Comparison of ENCODE assay signal across 8 cellular contexts in the genomic region with DNA sequence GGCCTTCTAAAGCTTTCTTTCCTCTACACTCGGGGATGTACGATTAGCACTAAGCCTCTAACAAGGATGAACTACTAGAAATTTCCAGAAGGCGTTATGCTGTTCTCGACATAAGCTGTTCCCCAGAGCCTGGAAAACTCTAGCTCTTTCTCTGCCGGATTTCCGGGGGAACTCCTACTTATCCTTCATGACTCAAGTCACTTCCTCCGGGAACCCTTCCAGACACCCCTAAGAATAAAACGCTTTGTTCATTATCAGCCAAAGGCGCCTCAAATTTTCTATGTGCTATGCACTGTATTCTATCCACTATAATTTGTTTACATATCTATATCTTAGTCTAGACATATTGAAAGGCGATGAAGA. TPM values are rescaled to one million over a fixed set of nuclear protein-coding genes. Genes with fewer than 3 reads are reported as not detected.
DNase-seq lines count a peak whose midpoint lies in the region; ATAC-seq and TF ChIP-seq lines count a peak whose summit lies in the region.

No MANE protein-coding gene starts in this region.

- peak in 2 of 5 donors; percentile 14 to 30 for DNase-seq in CD8-positive, alpha-beta memory T cell
- peak; percentile 83 for DNase-seq in activated effector memory CD4-positive, alpha-beta T cell treated with anti-CD3 and anti-CD28 coated beads, Interleukin-2, amount 50 U/mL, for 16 hours
- peak; percentile 11 for DNase-seq in neural progenitor cell (ENCODE audit: low spot score)
- no peak for DNase-seq in DMS153 treated with DMSO at 0.1 percent for 48 hours (lab: John Stamatoyannopoulos, UW; ENCODE audit: unreplicated experiment)
- no peak for DNase-seq in NCI-H1694 (lab: John Stamatoyannopoulos, UW)

- ATAC-seq in gastroesophageal sphincter, result peak; percentile 42
- no peak for ATAC-seq in GM21528 (IDR thresholded peaks at IDR 0.05; ENCODE audit: low FRiP score, unreplicated experiment)

- TF ChIP-seq CTCF in gastroesophageal sphincter (IDR thresholded peaks at IDR 0.05) (no peak), neural progenitor cell (IDR thresholded peaks at IDR 0.05) (no peak)

- H3K9ac ChIP-seq in HUES64 (ENCODE audit: low read depth, low read length) (peak overlapping the region; percentile 68), neural progenitor cell (no peak overlapping the region)

- H3K36me3 Mint-ChIP-seq in CD8-positive, alpha-beta memory T cell, result peaks cover 0 to 28% (median 0%) of the 10 kb centered on the region in 3 donors
- H3K36me3 Mint-ChIP-seq in neural progenitor cell, result no peaks in the 10 kb centered on the region

- peak overlapping the region; percentile 92 to 100 (median 98) for H3K4me3 Mint-ChIP-seq in CD8-positive, alpha-beta memory T cell
- peak overlapping the region; percentile 98 for H3K4me3 Mint-ChIP-seq in neural progenitor cell

- H3K9me3 Mint-ChIP-seq in CD8-positive, alpha-beta memory T cell, result no peaks in the 10 kb centered on the region
- H3K9me3 Mint-ChIP-seq in neural progenitor cell, result no peaks in the 10 kb centered on the region

- no peaks in the 10 kb centered on the region for H3K27me3 Mint-ChIP-seq in CD8-positive, alpha-beta memory T cell
- H3K27me3 Mint-ChIP-seq in neural progenitor cell (ENCODE audit: insufficient read depth, low read depth), result peaks cover 2% of the 10 kb centered on the region

- no peaks in the 10 kb centered on the region for H3K9me3 ChIP-seq in CD8-positive, alpha-beta memory T cell (ENCODE audit: low read length)
- no peaks in the 10 kb centered on the region for H3K9me3 ChIP-seq in HUES64 (ENCODE audit: insufficient read depth, low read depth, low read length)
- no peaks in the 10 kb centered on the region for H3K9me3 ChIP-seq in gastroesophageal sphincter
- no peaks in the 10 kb centered on the region for H3K9me3 ChIP-seq in neural progenitor cell (ENCODE audit: low read depth)

- TF ChIP-seq POLR2A in gastroesophageal sphincter (IDR thresholded peaks at IDR 0.05), result no peak

- POLR2A ChIA-PET in CD8-positive, alpha-beta memory T cell (lab: Charles Lee), result interaction anchor here (1.3 kb wide), 1 partner anchor 54 kb away, joined by 4 read pairs; a partner anchor contains a TSS

- peak overlapping the region; percentile 91 for H3K4me2 ChIP-seq in neural progenitor cell

- CTCF ChIA-PET in CD8-positive, alpha-beta memory T cell (lab: Charles Lee), result interaction anchor here (1.0 to 1.5 kb wide), 2 partner anchors 11 to 18 kb away, joined by 3 to 4 read pairs; no protein-coding TSS in a partner anchor

- peak overlapping the region; percentile 74 for H3K27ac ChIP-seq in CD8-positive, alpha-beta memory T cell (ENCODE audit: low read depth, low read length)
- H3K27ac ChIP-seq in HUES64 (ENCODE audit: low read depth, low read length) (peak overlapping the region; percentile 54; the same call in 1 of the 2 replicates), gastroesophageal sphincter (peak overlapping the region; percentile 88 to 95 (median 90)), neural progenitor cell (no peak overlapping the region)

- H3K27ac Mint-ChIP-seq in CD8-positive, alpha-beta memory T cell, result peak overlapping the region; percentile 90 to 99 (median 96)
- H3K27ac Mint-ChIP-seq in neural progenitor cell, result peak overlapping the region; percentile 53

- peaks cover 58 to 84% (median 65%) of the 10 kb centered on the region in 3 donors for H3K4me1 Mint-ChIP-seq in CD8-positive, alpha-beta memory T cell
- peaks cover 27% of the 10 kb centered on the region for H3K4me1 Mint-ChIP-seq in neural progenitor cell

- H3K4me1 ChIP-seq in CD8-positive, alpha-beta memory T cell (ENCODE audit: insufficient read depth, low read length), result peaks cover 43% of the 10 kb centered on the region
- H3K4me1 ChIP-seq in HUES64 (ENCODE audit: insufficient read depth, low read length), result peaks cover 18% of the 10 kb centered on the region
- H3K4me1 ChIP-seq in gastroesophageal sphincter, result peaks cover 0 to 71% (median 16%) of the 10 kb centered on the region in 3 donors
- peaks cover 10% of the 10 kb centered on the region for H3K4me1 ChIP-seq in neural progenitor cell

- H3K79me2 ChIP-seq in neural progenitor cell (ENCODE audit: low read depth), result peaks cover 49% of the 10 kb centered on the region

- no peak for TF ChIP-seq EP300 in gastroesophageal sphincter (IDR thresholded peaks at IDR 0.05)

- peak overlapping the region; percentile 85 for H2AFZ ChIP-seq in neural progenitor cell (replicated peaks)

- no peaks in the 10 kb centered on the region for H4K20me1 ChIP-seq in neural progenitor cell (ENCODE audit: low read depth)

- WGBS in HUES64, result 58% methylated on average over 10 of the region's 10 CpGs
- 4 to 9% methylated on average over 10 of the region's 10 CpGs for WGBS in gastroesophageal sphincter (ENCODE audit: low coverage in 1 of 2), 2 donors

- H3F3A ChIP-seq in neural progenitor cell (ENCODE audit: low read depth), result peaks cover 23% of the 10 kb centered on the region

- H3K27me3 ChIP-seq in CD8-positive, alpha-beta memory T cell (ENCODE audit: insufficient read depth, low read length, poor library complexity, severe bottlenecking), result no peaks in the 10 kb centered on the region
- H3K27me3 ChIP-seq in HUES64 (ENCODE audit: insufficient read depth, low read length) (no peaks in the 10 kb centered on the region), gastroesophageal sphincter (no peaks in the 10 kb centered on the region), neural progenitor cell (no peaks in the 10 kb centered on the region)

- no peaks in the 10 kb centered on the region for H3K36me3 ChIP-seq in CD8-positive, alpha-beta memory T cell (ENCODE audit: insufficient read depth, low read length)
- H3K36me3 ChIP-seq in HUES64 (ENCODE audit: insufficient read depth, low read length) (no peaks in the 10 kb centered on the region), gastroesophageal sphincter (no peaks in the 10 kb centered on the region), neural progenitor cell (no peaks in the 10 kb centered on the region)

- peak overlapping the region; percentile 99 for H3K4me3 ChIP-seq in CD8-positive, alpha-beta memory T cell (ENCODE audit: low read length)
- peak overlapping the region; percentile 76 for H3K4me3 ChIP-seq in HUES64 (ENCODE audit: low read length)
- peak overlapping the region; percentile 78 to 88 for H3K4me3 ChIP-seq in gastroesophageal sphincter
- peak overlapping the region; percentile 76 for H3K4me3 ChIP-seq in neural progenitor cell

RNA-seq across cellular contexts. Expression of a gene that starts 0.5 kb away (rescaled TPM):
- total RNA-seq in CD8-positive, alpha-beta memory T cell, result 10 to 100 TPM; 48.1 to 54.4 TPM
- polyA plus RNA-seq in CD8-positive, alpha-beta memory T cell, result 59.5 TPM
- polyA plus RNA-seq in HUES64 (2013, experiment 1 of 2), result 47.6 TPM
- 47.5 TPM for polyA plus RNA-seq in HUES64 (2013, experiment 2 of 2)
- 10 to 100 TPM; 50.0 to 71.8 (median 57.2) TPM for total RNA-seq in gastroesophageal sphincter
- 69.6 and 96.3 TPM in 2 replicates for total RNA-seq in neural progenitor cell (ENCODE audit: low replicate concordance)

RNA-seq across cellular contexts. Expression of a gene that starts 4.0 kb away (rescaled TPM):
- 10 to 100 TPM; 48.5 to 50.0 TPM for total RNA-seq in CD8-positive, alpha-beta memory T cell
- polyA plus RNA-seq in CD8-positive, alpha-beta memory T cell, result 51.6 TPM
- 24.4 TPM for polyA plus RNA-seq in HUES64 (2013, experiment 1 of 2)
- 25.7 TPM for polyA plus RNA-seq in HUES64 (2013, experiment 2 of 2)
- total RNA-seq in gastroesophageal sphincter (100 to 1,000 TPM; 118 to 592 (median 369) TPM), neural progenitor cell (ENCODE audit: low replicate concordance) (59.9 and 72.2 TPM in 2 replicates)

RNA-seq across cellular contexts. Expression of a gene that starts 53.6 kb away (rescaled TPM):
- total RNA-seq in CD8-positive, alpha-beta memory T cell, result 10 to 100 TPM; 23.7 to 24.7 TPM
- polyA plus RNA-seq in CD8-positive, alpha-beta memory T cell, result 6.8 TPM
- polyA plus RNA-seq in HUES64 (2013, experiment 1 of 2), result 9.4 TPM
- 10.0 TPM for polyA plus RNA-seq in HUES64 (2013, experiment 2 of 2)
- total RNA-seq in gastroesophageal sphincter, result 10 to 100 TPM; 14.9 to 19.4 (median 15.4) TPM
- 13.8 and 18.1 TPM in 2 replicates for total RNA-seq in neural progenitor cell (ENCODE audit: low replicate concordance)

RNA-seq across cellular contexts. Expression of a gene that starts 53.7 kb away (rescaled TPM):
- 10 to 100 TPM; 56.7 to 56.8 TPM for total RNA-seq in CD8-positive, alpha-beta memory T cell
- 33.4 TPM for polyA plus RNA-seq in CD8-positive, alpha-beta memory T cell
- polyA plus RNA-seq in HUES64 (2013, experiment 1 of 2), result 23.0 TPM
- 24.5 TPM for polyA plus RNA-seq in HUES64 (2013, experiment 2 of 2)
- total RNA-seq in gastroesophageal sphincter (10 to 100 TPM; 15.3 to 42.2 (median 32.3) TPM), neural progenitor cell (ENCODE audit: low replicate concordance) (42.9 and 72.2 TPM in 2 replicates)

Comparison
In these comparisons a context has a peak if more than half of its experiments do, and no peak if none do; other contexts are left out.
1. DNase-seq: peak in activated effector memory CD4-positive, alpha-beta T cell treated with anti-CD3 and anti-CD28 coated beads, Interleukin-2, amount 50 U/mL, for 16 hours (single experiment) and neural progenitor cell (single experiment); none in DMS153 treated with DMSO at 0.1 percent for 48 hours (single experiment) and NCI-H1694 (single experiment).
2. Peak in every context shown above with its lines, with median percentiles within 50 percentile points of each other: H3K4me3 ChIP-seq.